In genomic region chr4:118775405-118775804, GRCh38 we compare ENCODE assay signal across 19 cellular contexts.
DNase-seq lines count a peak whose midpoint lies in the region; ATAC-seq and TF ChIP-seq lines count a peak whose summit lies in the region.
"Had no signal": no experiment of that assay in that cellular context is flagged by ENCODE, and none has a peak within 500 bp of the region (broad histone marks: within the 10 kb centered on the region; RNA-seq: fewer than 3 reads in every experiment).

No MANE protein-coding gene starts in this region.

- TF ChIP-seq RAD21 in HCT116 (IDR thresholded peaks at IDR 0.05; ENCODE audit: low read depth), result no peak

- no peaks in the 10 kb centered on the region for H3K79me2 ChIP-seq in HCT116 (ENCODE audit: insufficient read depth, low read length)

- no peak overlapping the region for H3K27ac ChIP-seq in HCT116 (ENCODE audit: low read depth, low read length)
- peak overlapping the region; percentile 43 to 55 for H3K27ac ChIP-seq in ascending aorta
- peak overlapping the region; percentile 44 to 51 for H3K27ac ChIP-seq in thoracic aorta
- H3K27ac ChIP-seq: epithelial cell of prostate, PC-9, SJCRH30 had no signal

- no peaks in the 10 kb centered on the region for H3K27me3 Mint-ChIP-seq in memory B cell
- H3K27me3 Mint-ChIP-seq: activated naive CD8-positive, alpha-beta T cell treated with anti-CD3 and anti-CD28 coated beads, Interleukin-2, amount 10 ng/mL, durations not matched to agents 7 days and 5 days; B cell had no signal

- RAD21 ChIA-PET in HCT116 (lab: Charles Lee; ENCODE audit: low non-redundant PET in 1 of 2, low total read pairs in 2 of 2, uncharacterized antibody in 2 of 2, unreplicated experiment in 2 of 2), result interaction anchor here in 1 of 2 experiments (0.7 kb wide), 1 partner anchor 194 kb away, joined by 3 read pairs; no protein-coding TSS in a partner anchor

- no peak for DNase-seq in HCT116 (ENCODE audit: low read depth, low spot score)
- no peak for DNase-seq in ascending aorta (ENCODE audit: low spot score in 2 of 2)
- DNase-seq in memory B cell (ENCODE audit: low spot score in 2 of 2), result no peak
- no peak for DNase-seq in thoracic aorta (ENCODE audit: low spot score)
- DNase-seq in superior temporal gyrus (ENCODE audit: extremely low spot score), result no peak
- no peak for DNase-seq in occipital lobe (lab: John Stamatoyannopoulos, UW)
- DNase-seq: activated CD4-positive, CD25-positive, alpha-beta regulatory T cell; activated naive CD8-positive, alpha-beta T cell treated with anti-CD3 and anti-CD28 coated beads, Interleukin-2, amount 10 ng/mL, durations not matched to agents 7 days and 5 days; Caco-2; foreskin melanocyte; MM.1S; SJCRH30 had no signal

- BruUV-seq in HCT116 (replicated peaks; lab: Mats Ljungman, UMichigan), result no TSS peak

- peaks cover 2 to 8% of the 10 kb centered on the region in 2 experiments; a peak in 3 of 4 replicates for H3K4me1 ChIP-seq in HCT116 (ENCODE audit: control insufficient read depth in 1 of 2, insufficient read depth in 2 of 2, low read length in 2 of 2)
- peaks cover 1 to 38% of the 10 kb centered on the region in 2 donors for H3K4me1 ChIP-seq in ascending aorta
- H3K4me1 ChIP-seq in thoracic aorta (ENCODE audit: control insufficient read depth in 1 of 2, low read depth in 2 of 2), result peaks cover 11 to 60% of the 10 kb centered on the region in 2 donors
- H3K4me1 ChIP-seq: Caco-2 had no signal

- H3K27ac Mint-ChIP-seq in memory B cell, result peak overlapping the region; percentile 6
- H3K27ac Mint-ChIP-seq: activated naive CD8-positive, alpha-beta T cell treated with anti-CD3 and anti-CD28 coated beads, Interleukin-2, amount 10 ng/mL, durations not matched to agents 7 days and 5 days; B cell; T-helper 2 cell treated with Interferon-gamma antibody and Interleukin-4, amounts not matched to agents 5 μg/mL and 100 μg/mL, for 36 hours had no signal

- no peak overlapping the region for H2AFZ ChIP-seq in HCT116 (ENCODE audit: low read depth, low read length, poor library complexity, severe bottlenecking)
- H2AFZ ChIP-seq: PC-9 had no signal

- peaks cover 2% of the 10 kb centered on the region for H3K36me3 Mint-ChIP-seq in memory B cell

- H3K9ac ChIP-seq in HCT116 (ENCODE audit: low read length), result no peak overlapping the region

- intact Hi-C loops in HCT116 (cut with micrococcal nuclease) (no loop called here), ascending aorta (cut with DNase I) (loop anchor here (2.0 kb wide), 1 partner anchor 113 kb away; the partner anchor contains the start of gene SYNPO2)

- POLR2A ChIA-PET in HCT116 (lab: Charles Lee), result interaction anchor here (2.2 kb wide), 1 partner anchor 113 kb away, joined by 7 read pairs; the partner anchor contains the start of gene SYNPO2

- H3K4me1 Mint-ChIP-seq in memory B cell, result no peaks in the 10 kb centered on the region
- H3K4me1 Mint-ChIP-seq: activated naive CD8-positive, alpha-beta T cell treated with anti-CD3 and anti-CD28 coated beads, Interleukin-2, amount 10 ng/mL, durations not matched to agents 7 days and 5 days; B cell had no signal

- TF ChIP-seq POLR2A in HCT116 (IDR thresholded peaks at IDR 0.05; ENCODE audit: borderline replicate concordance, extremely low read depth, insufficient read depth, insufficient read length), result no peak

- no peak for TF ChIP-seq CTCF in HCT116 (IDR thresholded peaks at IDR 0.05 in 2 of 3, conservative IDR thresholded peaks at IDR 0.05 in 1 of 3; ENCODE audit: borderline replicate concordance in 1 of 3, insufficient read depth in 1 of 3, low read depth in 2 of 3, low read length in 2 of 3)
- TF ChIP-seq CTCF in ascending aorta (IDR thresholded peaks at IDR 0.05), result no peak
- TF ChIP-seq CTCF in thoracic aorta (IDR thresholded peaks at IDR 0.05), result no peak

- H3K9me3 Mint-ChIP-seq in memory B cell, result peaks cover 2% of the 10 kb centered on the region
- H3K9me3 Mint-ChIP-seq: activated T-helper 1 cell treated with anti-CD3 and anti-CD28 coated beads, Interleukin-12 subunit alpha, Interleukin-12 subunit beta, Interleukin-2, Interleukin-4 antibody, amounts not matched to agents 30 ng/mL and 10 ng/mL and 1 ng/mL, durations not matched to agents 14 hours and 24 hours and 36 hours had no signal

- H4K20me1 ChIP-seq in HCT116 (ENCODE audit: insufficient read depth), result no peaks in the 10 kb centered on the region

- H3K27me3 ChIP-seq in HCT116 (ENCODE audit: insufficient read depth, low read length) (no peaks in the 10 kb centered on the region), ascending aorta (no peaks in the 10 kb centered on the region), thoracic aorta (replicated peaks; ENCODE audit: insufficient read depth) (no peaks in the 10 kb centered on the region)
- H3K27me3 ChIP-seq: breast epithelium, SJCRH30 had no signal

- 0 out of 2 replicates have a peak overlapping the region, but pooled peaks have one; percentile 2 for H3K4me2 ChIP-seq in HCT116 (ENCODE audit: low read length)
- H3K4me2 ChIP-seq: PC-9 had no signal

- H3K9me2 ChIP-seq in HCT116 (ENCODE audit: insufficient read depth), result no peaks in the 10 kb centered on the region

- H3K9me3 ChIP-seq in HCT116 (ENCODE audit: control insufficient read depth in 1 of 2, insufficient read depth in 1 of 2, low read depth in 1 of 2, low read length in 2 of 2), result no peaks in the 10 kb centered on the region
- no peaks in the 10 kb centered on the region for H3K9me3 ChIP-seq in ascending aorta
- H3K9me3 ChIP-seq in thoracic aorta, result no peaks in the 10 kb centered on the region
- H3K9me3 ChIP-seq: breast epithelium, Caco-2 had no signal

- CTCF ChIA-PET in HCT116 (lab: Charles Lee), result no interaction called here

- H3K4me3 Mint-ChIP-seq in memory B cell, result no peak overlapping the region
- H3K4me3 Mint-ChIP-seq: activated naive CD8-positive, alpha-beta T cell treated with anti-CD3 and anti-CD28 coated beads, Interleukin-2, amount 10 ng/mL, durations not matched to agents 7 days and 5 days; activated T-helper 1 cell treated with anti-CD3 and anti-CD28 coated beads, Interleukin-12 subunit alpha, Interleukin-12 subunit beta, Interleukin-2, Interleukin-4 antibody, amounts not matched to agents 30 ng/mL and 10 ng/mL and 1 ng/mL, durations not matched to agents 14 hours and 24 hours and 36 hours; B cell; T-helper 2 cell treated with Interferon-gamma antibody and Interleukin-4, amounts not matched to agents 5 μg/mL and 100 μg/mL, for 36 hours had no signal

- H3K36me3 ChIP-seq in HCT116 (ENCODE audit: control insufficient read depth in 1 of 2, insufficient read depth in 2 of 2, low read length in 2 of 2) (no peaks in the 10 kb centered on the region), ascending aorta (no peaks in the 10 kb centered on the region), thoracic aorta (no peaks in the 10 kb centered on the region)
- H3K36me3 ChIP-seq: breast epithelium, SJCRH30 had no signal

- H3K4me3 ChIP-seq in HCT116 (replicated peaks in 1 of 2; ENCODE audit: low read depth in 1 of 2, low read length in 2 of 2), result no peak overlapping the region
- no peak overlapping the region for H3K4me3 ChIP-seq in ascending aorta
- H3K4me3 ChIP-seq in thoracic aorta, result no peak overlapping the region
- H3K4me3 ChIP-seq: breast epithelium, PC-9, SJCRH30 had no signal

- ATAC-seq in HCT116 (no peak), memory B cell (ENCODE audit: low read depth) (no peak), thoracic aorta (ENCODE audit: insufficient number of reproducible peaks, low FRiP score, low read depth) (no peak), GM21825 (IDR thresholded peaks at IDR 0.05; ENCODE audit: unreplicated experiment) (no peak)

TF ChIP-seq in HCT116, 20 proteins besides CTCF, POLR2A, EP300 and RAD21 (continues in another document):
- TF ChIP-seq, protein P1, sequence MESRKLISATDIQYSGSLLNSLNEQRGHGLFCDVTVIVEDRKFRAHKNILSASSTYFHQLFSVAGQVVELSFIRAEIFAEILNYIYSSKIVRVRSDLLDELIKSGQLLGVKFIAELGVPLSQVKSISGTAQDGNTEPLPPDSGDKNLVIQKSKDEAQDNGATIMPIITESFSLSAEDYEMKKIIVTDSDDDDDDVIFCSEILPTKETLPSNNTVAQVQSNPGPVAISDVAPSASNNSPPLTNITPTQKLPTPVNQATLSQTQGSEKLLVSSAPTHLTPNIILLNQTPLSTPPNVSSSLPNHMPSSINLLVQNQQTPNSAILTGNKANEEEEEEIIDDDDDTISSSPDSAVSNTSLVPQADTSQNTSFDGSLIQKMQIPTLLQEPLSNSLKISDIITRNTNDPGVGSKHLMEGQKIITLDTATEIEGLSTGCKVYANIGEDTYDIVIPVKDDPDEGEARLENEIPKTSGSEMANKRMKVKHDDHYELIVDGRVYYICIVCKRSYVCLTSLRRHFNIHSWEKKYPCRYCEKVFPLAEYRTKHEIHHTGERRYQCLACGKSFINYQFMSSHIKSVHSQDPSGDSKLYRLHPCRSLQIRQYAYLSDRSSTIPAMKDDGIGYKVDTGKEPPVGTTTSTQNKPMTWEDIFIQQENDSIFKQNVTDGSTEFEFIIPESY (IDR thresholded peaks at IDR 0.05; ENCODE audit: extremely low read depth, insufficient replicate concordance, low read length), result no peak
- TF ChIP-seq CBX3 (IDR thresholded peaks at IDR 0.05; ENCODE audit: low read depth), result no peak
- TF ChIP-seq, protein P2, sequence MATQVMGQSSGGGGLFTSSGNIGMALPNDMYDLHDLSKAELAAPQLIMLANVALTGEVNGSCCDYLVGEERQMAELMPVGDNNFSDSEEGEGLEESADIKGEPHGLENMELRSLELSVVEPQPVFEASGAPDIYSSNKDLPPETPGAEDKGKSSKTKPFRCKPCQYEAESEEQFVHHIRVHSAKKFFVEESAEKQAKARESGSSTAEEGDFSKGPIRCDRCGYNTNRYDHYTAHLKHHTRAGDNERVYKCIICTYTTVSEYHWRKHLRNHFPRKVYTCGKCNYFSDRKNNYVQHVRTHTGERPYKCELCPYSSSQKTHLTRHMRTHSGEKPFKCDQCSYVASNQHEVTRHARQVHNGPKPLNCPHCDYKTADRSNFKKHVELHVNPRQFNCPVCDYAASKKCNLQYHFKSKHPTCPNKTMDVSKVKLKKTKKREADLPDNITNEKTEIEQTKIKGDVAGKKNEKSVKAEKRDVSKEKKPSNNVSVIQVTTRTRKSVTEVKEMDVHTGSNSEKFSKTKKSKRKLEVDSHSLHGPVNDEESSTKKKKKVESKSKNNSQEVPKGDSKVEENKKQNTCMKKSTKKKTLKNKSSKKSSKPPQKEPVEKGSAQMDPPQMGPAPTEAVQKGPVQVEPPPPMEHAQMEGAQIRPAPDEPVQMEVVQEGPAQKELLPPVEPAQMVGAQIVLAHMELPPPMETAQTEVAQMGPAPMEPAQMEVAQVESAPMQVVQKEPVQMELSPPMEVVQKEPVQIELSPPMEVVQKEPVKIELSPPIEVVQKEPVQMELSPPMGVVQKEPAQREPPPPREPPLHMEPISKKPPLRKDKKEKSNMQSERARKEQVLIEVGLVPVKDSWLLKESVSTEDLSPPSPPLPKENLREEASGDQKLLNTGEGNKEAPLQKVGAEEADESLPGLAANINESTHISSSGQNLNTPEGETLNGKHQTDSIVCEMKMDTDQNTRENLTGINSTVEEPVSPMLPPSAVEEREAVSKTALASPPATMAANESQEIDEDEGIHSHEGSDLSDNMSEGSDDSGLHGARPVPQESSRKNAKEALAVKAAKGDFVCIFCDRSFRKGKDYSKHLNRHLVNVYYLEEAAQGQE (IDR thresholded peaks at IDR 0.05; ENCODE audit: low read depth), result no peak
- TF ChIP-seq ZFX (IDR thresholded peaks at IDR 0.05), result no peak
- no peak for TF ChIP-seq POLR2AphosphoS5 (IDR thresholded peaks at IDR 0.05; ENCODE audit: low read depth, low read length)
- TF ChIP-seq CEBPB (IDR thresholded peaks at IDR 0.05; ENCODE audit: low read depth), result no peak
